Comparison of ENCODE assay signal across 23 cellular contexts in genomic region chr21:42761776-42762335, GRCh38.
"Had no signal": no experiment of that assay in that cellular context is flagged by ENCODE, and none has a peak within 500 bp of the region (broad histone marks: within the 10 kb centered on the region; RNA-seq: fewer than 3 reads in every experiment).

No MANE protein-coding gene starts in this region.

- H3K9me3 ChIP-seq: body of pancreas, esophagus squamous epithelium, SK-N-SH, testis, transverse colon had no signal

- H3K27me3 ChIP-seq: body of pancreas, esophagus squamous epithelium, testis, transverse colon had no signal

- H3K27ac ChIP-seq: body of pancreas, epithelial cell of prostate, esophagus squamous epithelium, testis, transverse colon had no signal

- H3K4me3 ChIP-seq: body of pancreas, esophagus squamous epithelium, testis, transverse colon had no signal

- H3K27me3 Mint-ChIP-seq: activated B cell treated with CpG ODN at 0.5 μM for 24 hours; activated CD8-positive, alpha-beta T cell treated with anti-CD3 and anti-CD28 coated beads for 36 hours; activated naive CD4-positive, alpha-beta T cell treated with anti-CD3 and anti-CD28 coated beads, Interleukin-2, amount 50 U/mL, for 24 hours; naive thymus-derived CD4-positive, alpha-beta T cell had no signal

- H3K36me3 Mint-ChIP-seq: activated naive CD4-positive, alpha-beta T cell treated with anti-CD3 and anti-CD28 coated beads, Interleukin-2, amount 50 U/mL, for 24 hours had no signal

- ATAC-seq: activated CD8-positive, alpha-beta T cell treated with anti-CD3 and anti-CD28 coated beads for 36 hours; left colon; stimulated activated naive CD8-positive, alpha-beta T cell treated with anti-CD3 and anti-CD28 coated beads, Interleukin-15, Interleukin-2, amounts not matched to agents 100 U/mL and 50 U/mL, for 24 hours had no signal

- H3K4me1 Mint-ChIP-seq: activated B cell treated with CpG ODN at 0.5 μM for 24 hours; activated naive CD4-positive, alpha-beta T cell treated with anti-CD3 and anti-CD28 coated beads, Interleukin-2, amount 50 U/mL, for 24 hours; neural crest cell had no signal

- H3K27ac Mint-ChIP-seq: activated B cell treated with CpG ODN at 0.5 μM for 24 hours; activated CD8-positive, alpha-beta T cell treated with anti-CD3 and anti-CD28 coated beads for 36 hours; activated naive CD4-positive, alpha-beta T cell treated with anti-CD3 and anti-CD28 coated beads, Interleukin-2, amount 50 U/mL, for 24 hours; T-helper 1 cell treated with Interleukin-12 subunit alpha and Interleukin-12 subunit beta and Interleukin-4 antibody, amounts not matched to agents 30 μg/mL and 1 μg/mL, for 36 hours had no signal

- H3K4me1 ChIP-seq: esophagus squamous epithelium, testis, transverse colon had no signal

- H3K4me3 Mint-ChIP-seq: activated B cell treated with CpG ODN at 0.5 μM for 24 hours; activated CD8-positive, alpha-beta T cell treated with anti-CD3 and anti-CD28 coated beads for 36 hours; activated naive CD4-positive, alpha-beta T cell treated with anti-CD3 and anti-CD28 coated beads, Interleukin-2, amount 50 U/mL, for 24 hours; naive thymus-derived CD4-positive, alpha-beta T cell; neural crest cell; T-helper 1 cell treated with Interleukin-12 subunit alpha and Interleukin-12 subunit beta and Interleukin-4 antibody, amounts not matched to agents 30 μg/mL and 1 μg/mL, for 36 hours had no signal

- DNase-seq: activated B cell treated with CpG ODN at 0.5 μM for 24 hours; activated CD4-positive, alpha-beta T cell treated with anti-CD3 and anti-CD28 coated beads, Interleukin-2, amount 50 U/mL, for 1 hour; activated CD8-positive, alpha-beta T cell treated with anti-CD3 and anti-CD28 coated beads for 36 hours; activated gamma-delta T cell treated with Interleukin-2 at 50 U/mL for 16 hours; effector CD8-positive, alpha-beta T cell; esophagus squamous epithelium; foreskin melanocyte; islet precursor cell; left colon; midbrain; naive thymus-derived CD4-positive, alpha-beta T cell; SK-N-SH; stimulated activated CD4-positive, alpha-beta T cell treated with anti-CD3 and anti-CD28 coated beads, Interleukin-2, amount 100 ng/mL, for 48 hours; stimulated activated naive CD8-positive, alpha-beta T cell treated with anti-CD3 and anti-CD28 coated beads, Interleukin-15, Interleukin-2, amounts not matched to agents 100 U/mL and 50 U/mL, for 24 hours; SW 1271; T1000; testis; transverse colon had no signal

- H3K9me3 Mint-ChIP-seq: activated B cell treated with CpG ODN at 0.5 μM for 24 hours; activated CD8-positive, alpha-beta T cell treated with anti-CD3 and anti-CD28 coated beads for 36 hours; activated naive CD4-positive, alpha-beta T cell treated with anti-CD3 and anti-CD28 coated beads, Interleukin-2, amount 50 U/mL, for 24 hours; naive thymus-derived CD4-positive, alpha-beta T cell; neural crest cell; T-helper 1 cell treated with Interleukin-12 subunit alpha and Interleukin-12 subunit beta and Interleukin-4 antibody, amounts not matched to agents 30 μg/mL and 1 μg/mL, for 36 hours had no signal
